ENCODE assay signal across 16 cellular contexts in the genomic region with DNA sequence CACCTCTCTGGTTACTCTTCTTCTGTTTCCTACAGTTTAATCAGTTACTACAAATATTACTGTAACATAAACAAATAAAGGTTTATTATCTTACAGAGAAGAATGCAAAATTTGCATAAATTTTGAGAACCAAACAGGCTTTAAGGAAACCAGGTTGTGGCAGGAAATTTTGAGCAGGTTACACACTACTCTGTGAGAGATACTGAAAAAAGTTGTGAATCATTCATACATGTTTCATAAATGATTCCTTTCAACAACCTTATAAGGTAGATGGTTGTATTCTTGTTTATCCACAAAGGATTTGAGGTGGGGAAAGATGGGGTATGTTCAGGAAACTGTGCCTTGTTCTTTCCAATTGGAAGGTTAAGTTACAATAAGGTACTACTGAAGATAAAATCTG. TPM values are rescaled to one million over a fixed set of nuclear protein-coding genes. Genes with fewer than 3 reads are reported as not detected.
A peak's percentile ranks its signal among the peaks of the same experiment; 100 is the strongest.
DNase-seq lines count a peak whose midpoint lies in the region; ATAC-seq, FAIRE-seq and TF ChIP-seq lines count a peak whose summit lies in the region.
"Had no signal": no experiment of that assay in that cellular context is flagged by ENCODE, and none has a peak within 500 bp of the region (broad histone marks: within the 10 kb centered on the region; RNA-seq: fewer than 3 reads in every experiment).

No MANE protein-coding gene starts in this region.

- H3K4me2 ChIP-seq in OCI-LY1 (ENCODE audit: low read length) = peak overlapping the region; percentile 62; the same call in 1 of the 2 replicates
- H3K4me2 ChIP-seq: PC-9 had no signal

- peak; percentile 11 for DNase-seq in stimulated activated CD4-positive, alpha-beta T cell treated with anti-CD3 and anti-CD28 coated beads, Interleukin-15, amount 100 ng/mL, for 24 hours
- no peak for DNase-seq in stimulated activated CD4-positive, alpha-beta T cell treated with anti-CD3 and anti-CD28 coated beads, Interleukin-4, amount 100 ng/mL, for 24 hours
- DNase-seq in SIG-M5 (lab: John Stamatoyannopoulos, UW) (no peak), D721Med (ENCODE audit: insufficient read length, low spot score) (no peak)
- DNase-seq: BE2C; CD4-positive, alpha-beta memory T cell; DMS 273 treated with DMSO at 0.1 percent for 48 hours; H7; KG1; NCI-H1105; NCI-H1694 treated with DMSO at 0.1 percent for 48 hours; NCI-H345; PC-9 had no signal

- no peak for TF ChIP-seq CTCF in OCI-LY1 (IDR thresholded peaks at IDR 0.05; ENCODE audit: low read length)
- TF ChIP-seq CTCF in brain (conservative IDR thresholded peaks at IDR 0.05) = no peak
- TF ChIP-seq CTCF in D721Med (IDR thresholded peaks at IDR 0.05; ENCODE audit: insufficient read depth, missing control alignments) = no peak

- H4K20me1 ChIP-seq in OCI-LY1 (ENCODE audit: insufficient read depth, low read length) = no peaks in the 10 kb centered on the region

- 0 out of 2 replicates have a peak, but pooled peaks cover 3% of the 10 kb centered on the region for H3K79me2 ChIP-seq in OCI-LY1 (ENCODE audit: insufficient read depth, low read length)

- H3K27me3 ChIP-seq in OCI-LY1 (ENCODE audit: insufficient read depth, low read length) = no peaks in the 10 kb centered on the region
- H3K27me3 ChIP-seq: BE2C had no signal

- no peaks in the 10 kb centered on the region for H3K9me3 ChIP-seq in OCI-LY1 (ENCODE audit: low read length)
- H3K9me3 ChIP-seq: BE2C had no signal

- H3F3A ChIP-seq in OCI-LY1 (ENCODE audit: insufficient read depth, low read length) = peaks cover 3% of the 10 kb centered on the region; the same call in 1 of the 2 replicates

- H3K36me3 Mint-ChIP-seq in brain = peaks cover 11% of the 10 kb centered on the region

- H2AFZ ChIP-seq in OCI-LY1 (ENCODE audit: low read length) = no peak overlapping the region
- H2AFZ ChIP-seq: PC-9 had no signal

- peaks cover 0 to 8% (median 3%) of the 10 kb centered on the region in 5 experiments for H3K9me3 Mint-ChIP-seq in brain

- no peak overlapping the region; the same call in 1 of the 2 replicates for H3K9ac ChIP-seq in OCI-LY1 (ENCODE audit: low read length)

- no peak for ATAC-seq in HG03108 (IDR thresholded peaks at IDR 0.05; ENCODE audit: unreplicated experiment)

- H3K4me3 Mint-ChIP-seq in brain = no peak overlapping the region
- H3K4me3 Mint-ChIP-seq: CD4-positive, alpha-beta memory T cell had no signal

- no peak overlapping the region for H3K4me3 ChIP-seq in OCI-LY1 (ENCODE audit: low read depth, low read length, poor library complexity, severe bottlenecking)
- H3K4me3 ChIP-seq: PC-9 had no signal

- H3K27ac Mint-ChIP-seq in brain = peak overlapping the region in 4 of 5 experiments; percentile 7 to 79 (median 44)

- peak overlapping the region; percentile 84 for H3K27ac ChIP-seq in OCI-LY1 (ENCODE audit: low read depth, low read length, poor library complexity, severe bottlenecking)
- H3K27ac ChIP-seq: PC-9 had no signal

- H3K9me2 ChIP-seq in OCI-LY1 (ENCODE audit: low read depth, low read length) = no peaks in the 10 kb centered on the region

- peaks cover 61% of the 10 kb centered on the region for H3K4me1 ChIP-seq in OCI-LY1 (ENCODE audit: insufficient read depth, low read length, severe bottlenecking)

- FAIRE-seq in D721Med (lab: Jason Lieb, UNC) = no peak

- H3K4me1 Mint-ChIP-seq in brain = peaks cover 60% of the 10 kb centered on the region

- H3K36me3 ChIP-seq in OCI-LY1 (ENCODE audit: insufficient read depth, low read length) = no peaks in the 10 kb centered on the region; the same call in 1 of the 2 replicates
- H3K36me3 ChIP-seq: BE2C had no signal

- H3K27me3 Mint-ChIP-seq in brain = no peaks in the 10 kb centered on the region
- H3K27me3 Mint-ChIP-seq: CD4-positive, alpha-beta memory T cell had no signal

RNA-seq across cellular contexts. Expression of gene MAST2, which starts 58.6 kb away (rescaled TPM):
- 44.2 TPM for polyA plus RNA-seq in brain (ENCODE audit: insufficient read depth, low read depth, low replicate concordance)
